11 cellular contexts compared by ENCODE assay signal in the genomic region with DNA sequence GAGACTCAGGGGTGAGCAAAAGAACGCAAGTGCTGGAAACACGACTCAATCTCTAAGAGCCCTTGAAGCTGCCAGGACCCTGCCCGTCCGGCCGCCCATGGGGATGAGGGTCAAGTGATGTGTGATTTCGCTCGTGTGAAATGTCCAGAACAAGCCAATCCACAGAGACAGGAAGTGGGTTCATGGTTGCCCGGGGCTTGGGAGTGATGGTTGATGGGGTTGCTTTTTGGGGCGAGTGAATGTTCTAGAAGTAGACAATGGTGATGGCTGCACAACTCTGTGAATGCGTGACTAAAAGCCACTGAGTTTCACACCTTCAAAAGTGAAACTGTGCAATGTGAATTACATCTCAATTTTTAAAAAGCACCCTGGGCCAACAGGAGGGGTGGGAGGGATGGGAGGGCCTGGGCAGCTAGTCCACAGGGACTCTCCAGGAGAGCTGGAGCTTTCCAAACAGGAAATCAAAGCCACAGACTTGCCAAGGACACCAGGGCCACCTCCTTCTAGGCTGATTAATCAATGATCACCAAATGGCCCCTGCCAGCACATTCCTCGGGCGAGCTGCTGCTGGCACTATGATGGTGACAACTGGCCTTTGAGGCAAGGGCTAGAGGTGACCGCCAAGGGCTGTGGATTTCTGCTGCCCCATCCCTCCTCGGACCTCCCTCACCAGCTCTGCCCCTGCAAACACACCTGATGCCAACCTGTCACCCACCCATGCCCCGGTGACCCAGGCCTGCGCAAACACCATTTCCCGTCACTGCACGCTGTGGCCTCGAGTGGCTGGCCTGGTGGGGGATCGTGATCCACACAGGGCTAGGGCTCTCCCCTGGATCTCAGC. TPM values are rescaled to one million over a fixed set of nuclear protein-coding genes. Genes with fewer than 3 reads are reported as not detected.
DNase-seq lines count a peak whose midpoint lies in the region; ATAC-seq, FAIRE-seq and TF ChIP-seq lines count a peak whose summit lies in the region.
"Had no signal": no experiment of that assay in that cellular context is flagged by ENCODE, and none has a peak within 500 bp of the region (broad histone marks: within the 10 kb centered on the region; RNA-seq: fewer than 3 reads in every experiment).

No MANE protein-coding gene starts in this region.

- POLR2A ChIA-PET in activated CD4-positive, alpha-beta memory T cell treated with anti-CD3 and anti-CD28 coated beads, Interleukin-2, amount 10 ng/mL, durations not matched to agents 7 days and 5 days (lab: Charles Lee): no interaction called here

- ATAC-seq in Right ventricle myocardium superior (ENCODE audit: poor library complexity): peak; percentile 29

- H3K9me3 Mint-ChIP-seq in activated CD4-positive, alpha-beta memory T cell treated with anti-CD3 and anti-CD28 coated beads, Interleukin-2, amount 10 ng/mL, durations not matched to agents 7 days and 5 days: no peaks in the 10 kb centered on the region
- H3K9me3 Mint-ChIP-seq: neural progenitor cell had no signal

- H3K36me3 ChIP-seq in sigmoid colon (peaks cover 0 to 69% (median 33%) of the 10 kb centered on the region in 4 donors), transverse colon (peaks cover 0 to 14% (median 7%) of the 10 kb centered on the region in 4 donors)
- H3K36me3 ChIP-seq: neural progenitor cell had no signal

- 90 to 93% methylated on average over 20 of the region's 20 CpGs for WGBS in sigmoid colon, 2 donors
- WGBS in transverse colon (ENCODE audit: low coverage in 1 of 2), 2 donors: 59 to 88% methylated on average over 3 to 20 of the region's 20 CpGs

- H3K27ac Mint-ChIP-seq in activated CD4-positive, alpha-beta memory T cell treated with anti-CD3 and anti-CD28 coated beads, Interleukin-2, amount 10 ng/mL, durations not matched to agents 7 days and 5 days: peak overlapping the region; percentile 73
- H3K27ac Mint-ChIP-seq: neural progenitor cell had no signal

- H3K4me3 ChIP-seq in sigmoid colon (no peak overlapping the region), transverse colon (no peak overlapping the region)
- H3K4me3 ChIP-seq: neural progenitor cell had no signal

- H3K27ac ChIP-seq in sigmoid colon (peak overlapping the region; percentile 26 to 83 (median 63)), transverse colon (peak overlapping the region in 2 of 4 donors; percentile 69 to 76)
- H3K27ac ChIP-seq: neural progenitor cell had no signal

- H3K9me3 ChIP-seq in sigmoid colon: no peaks in the 10 kb centered on the region
- no peaks in the 10 kb centered on the region for H3K9me3 ChIP-seq in transverse colon

- intact Hi-C loops in Right ventricle myocardium superior (cut with DNase I): no loop called here
- intact Hi-C loops in sigmoid colon (cut with DNase I): no loop called here
- intact Hi-C loops in transverse colon (cut with DNase I; ENCODE audit: low total_unique reads): no loop called here

- DNase-seq in GM19239 (ENCODE audit: insufficient read length, low spot score) (peak; percentile 47), Right ventricle myocardium superior (no peak), sigmoid colon (no peak), KBM-7 (no peak), transverse colon (no peak), DMS 273 treated with DMSO at 0.1 percent for 48 hours (lab: John Stamatoyannopoulos, UW) (no peak)
- DNase-seq in activated CD4-positive, alpha-beta memory T cell treated with anti-CD3 and anti-CD28 coated beads, Interleukin-2, amount 10 ng/mL, durations not matched to agents 7 days and 5 days: peak; percentile 19
- no peak for DNase-seq in stimulated activated CD4-positive, alpha-beta T cell treated with anti-CD3 and anti-CD28 coated beads, Interleukin-4, amount 100 ng/mL, for 1 hour
- DNase-seq: effector CD4-positive, alpha-beta T cell had no signal

- H3K4me1 Mint-ChIP-seq in activated CD4-positive, alpha-beta memory T cell treated with anti-CD3 and anti-CD28 coated beads, Interleukin-2, amount 10 ng/mL, durations not matched to agents 7 days and 5 days: peaks cover 26% of the 10 kb centered on the region
- H3K4me1 Mint-ChIP-seq: neural progenitor cell had no signal

- peaks cover 42% of the 10 kb centered on the region for H3K36me3 Mint-ChIP-seq in activated CD4-positive, alpha-beta memory T cell treated with anti-CD3 and anti-CD28 coated beads, Interleukin-2, amount 10 ng/mL, durations not matched to agents 7 days and 5 days (ENCODE audit: low read depth)

- peaks cover 0 to 49% (median 32%) of the 10 kb centered on the region in 4 donors for H3K4me1 ChIP-seq in sigmoid colon
- peaks cover 0 to 32% (median 27%) of the 10 kb centered on the region in 4 donors for H3K4me1 ChIP-seq in transverse colon
- H3K4me1 ChIP-seq: neural progenitor cell had no signal

- no peaks in the 10 kb centered on the region for H3K27me3 Mint-ChIP-seq in activated CD4-positive, alpha-beta memory T cell treated with anti-CD3 and anti-CD28 coated beads, Interleukin-2, amount 10 ng/mL, durations not matched to agents 7 days and 5 days

- TF ChIP-seq POLR2A in sigmoid colon (IDR thresholded peaks at IDR 0.05) (no peak), transverse colon (IDR thresholded peaks at IDR 0.05) (no peak)

- H3K4me3 Mint-ChIP-seq in activated CD4-positive, alpha-beta memory T cell treated with anti-CD3 and anti-CD28 coated beads, Interleukin-2, amount 10 ng/mL, durations not matched to agents 7 days and 5 days: no peak overlapping the region
- H3K4me3 Mint-ChIP-seq: neural progenitor cell had no signal

- TF ChIP-seq CTCF in sigmoid colon (IDR thresholded peaks at IDR 0.05): no peak
- TF ChIP-seq CTCF in transverse colon (IDR thresholded peaks at IDR 0.05): no peak

- CTCF ChIA-PET in activated CD4-positive, alpha-beta memory T cell treated with anti-CD3 and anti-CD28 coated beads, Interleukin-2, amount 10 ng/mL, durations not matched to agents 7 days and 5 days (lab: Charles Lee): no interaction called here

- FAIRE-seq in GM19239 (lab: Jason Lieb, UNC): no peak
- FAIRE-seq: TTC549 had no signal

- H3K27me3 ChIP-seq in sigmoid colon: no peaks in the 10 kb centered on the region
- no peaks in the 10 kb centered on the region for H3K27me3 ChIP-seq in transverse colon
- H3K27me3 ChIP-seq: neural progenitor cell had no signal

- in situ Hi-C loops in KBM-7 (cut with MboI; ENCODE audit: low pct_unique_long_range_greater_than_20kb, low sequenced_read_pairs): no loop called here
- in situ Hi-C loops in transverse colon (cut with MboI; ENCODE audit: low pct_ligation_motif_present in 1 of 4, low pct_unique_long_range_greater_than_20kb in 1 of 4, low sequenced_read_pairs in 3 of 4): no loop called here

- TF ChIP-seq EP300 in sigmoid colon (IDR thresholded peaks at IDR 0.05): no peak
- no peak for TF ChIP-seq EP300 in transverse colon (IDR thresholded peaks at IDR 0.05; ENCODE audit: low read depth)

RNA-seq across cellular contexts. Expression of a gene that starts 14.0 kb away (rescaled TPM):
- total RNA-seq in activated CD4-positive, alpha-beta memory T cell treated with anti-CD3 and anti-CD28 coated beads, Interleukin-2, amount 10 ng/mL, durations not matched to agents 7 days and 5 days: 10 to 100 TPM; 67.6 to 78.3 TPM
- 54.0 TPM for total RNA-seq in Right ventricle myocardium superior
- 10 to 100 TPM; 29.6 to 90.6 (median 40.5) TPM for total RNA-seq in sigmoid colon
- 10 to 100 TPM; 27.6 to 62.6 (median 31.7) TPM for polyA plus RNA-seq in sigmoid colon
- total RNA-seq in transverse colon: 100 to 1,000 TPM in 2 of 4 donors, 10 to 100 TPM in 2; 74.1 to 320 (median 103) TPM

RNA-seq across cellular contexts. Expression of a gene that starts 39.5 kb away (rescaled TPM):
- total RNA-seq in activated CD4-positive, alpha-beta memory T cell treated with anti-CD3 and anti-CD28 coated beads, Interleukin-2, amount 10 ng/mL, durations not matched to agents 7 days and 5 days: 10 to 100 TPM; 67.1 to 68.7 TPM
- total RNA-seq in Right ventricle myocardium superior: 23.2 TPM
- total RNA-seq in sigmoid colon: 10 to 100 TPM; 25.7 to 37.4 (median 34.0) TPM
- polyA plus RNA-seq in sigmoid colon: 100 to 1,000 TPM in 1 of 3 donors, 10 to 100 TPM in 2; 34.2 to 200 (median 55.3) TPM
- 10 to 100 TPM in 2 of 4 donors, 1 to 10 TPM in 2; 3.6 to 44.5 (median 22.0) TPM for total RNA-seq in transverse colon

Comparison
In these comparisons a context has a peak if more than half of its experiments do, and no peak if none do; other contexts are left out.
1. DNase-seq: peak in GM19239 (single experiment) and activated CD4-positive, alpha-beta memory T cell treated with anti-CD3 and anti-CD28 coated beads, Interleukin-2, amount 10 ng/mL, durations not matched to agents 7 days and 5 days (single experiment); none in Right ventricle myocardium superior (single experiment), sigmoid colon (single experiment), KBM-7 (single experiment), transverse colon (single experiment), DMS 273 treated with DMSO at 0.1 percent for 48 hours (single experiment) and stimulated activated CD4-positive, alpha-beta T cell treated with anti-CD3 and anti-CD28 coated beads, Interleukin-4, amount 100 ng/mL, for 1 hour (single experiment).